ENCODE assay signal across 26 cellular contexts in the genomic region with DNA sequence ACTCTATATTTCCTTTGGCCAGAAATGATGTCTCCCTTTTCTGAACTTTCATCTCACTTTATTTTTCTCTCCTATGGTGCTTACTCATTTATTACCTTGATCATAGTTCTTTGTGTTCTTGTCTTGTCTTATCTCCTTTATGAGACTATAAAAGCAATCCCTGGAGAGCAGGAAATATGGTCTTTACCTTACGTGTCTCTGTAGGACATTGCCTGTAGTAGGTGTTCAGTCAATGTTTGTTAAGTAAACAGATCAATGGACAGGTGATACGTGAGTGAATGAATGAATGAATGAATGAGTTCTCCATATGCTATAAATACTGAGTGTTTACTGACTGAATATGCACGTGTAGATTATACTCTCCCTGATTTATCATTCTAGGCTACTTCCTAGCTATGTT.
DNase-seq lines count a peak whose midpoint lies in the region; ATAC-seq and TF ChIP-seq lines count a peak whose summit lies in the region.
"Had no signal": no experiment of that assay in that cellular context is flagged by ENCODE, and none has a peak within 500 bp of the region (broad histone marks: within the 10 kb centered on the region; RNA-seq: fewer than 3 reads in every experiment).

No MANE protein-coding gene starts in this region.

- DNase-seq in NCI-H748 (lab: John Stamatoyannopoulos, UW; ENCODE audit: unreplicated experiment) (peak; percentile 7), NCI-H748 treated with DMSO at 0.1 percent for 48 hours (lab: John Stamatoyannopoulos, UW) (no peak), SJCRH30 (no peak), foreskin keratinocyte (no peak), smooth muscle cell (lab: John Stamatoyannopoulos, UW; ENCODE audit: unreplicated experiment) (no peak), tibial artery (no peak)
- DNase-seq in central memory CD4-positive, alpha-beta T cell: no peak
- no peak for DNase-seq in activated CD8-positive, alpha-beta memory T cell treated with anti-CD3 and anti-CD28 coated beads, Interleukin-2, amount 50 U/mL, for 48 hours
- DNase-seq: 8988T; activated CD8-positive, alpha-beta memory T cell treated with anti-CD3 and anti-CD28 coated beads for 24 hours; activated naive CD4-positive, alpha-beta T cell treated with Interleukin-2 at 50 U/mL for 16 hours; activated T-cell treated with anti-CD3 and anti-CD28 coated beads, Interleukin-2, amount 50 U/mL, for 4 hours; amniotic stem cell; caudate nucleus; erythroblast; gastrocnemius medialis; kidney; MM.1S; NCI-H1436 treated with DMSO at 0.1 percent for 48 hours; NCI-H2171 treated with DMSO at 0.1 percent for 48 hours; NCI-H526; stimulated activated CD4-positive, alpha-beta T cell treated with anti-CD3 and anti-CD28 coated beads, Interleukin-12 subunit alpha, Interleukin-12 subunit beta, amount 100 ng/mL, for 4 hours; stimulated activated naive CD8-positive, alpha-beta T cell treated with anti-CD3 and anti-CD28 coated beads, Interleukin-15, amount 100 ng/mL, for 72 hours; trophoblast cell had no signal

- no peaks in the 10 kb centered on the region for H3F3A ChIP-seq in smooth muscle cell (ENCODE audit: low read depth)

- H3K27me3 ChIP-seq in SJCRH30 (no peaks in the 10 kb centered on the region), foreskin keratinocyte (no peaks in the 10 kb centered on the region), smooth muscle cell (ENCODE audit: low read depth) (no peaks in the 10 kb centered on the region), tibial artery (no peaks in the 10 kb centered on the region)
- H3K27me3 ChIP-seq: gastrocnemius medialis had no signal

- H3K36me3 ChIP-seq in SJCRH30 (no peaks in the 10 kb centered on the region), smooth muscle cell (ENCODE audit: low read depth) (no peaks in the 10 kb centered on the region), tibial artery (no peaks in the 10 kb centered on the region)
- H3K36me3 ChIP-seq: gastrocnemius medialis had no signal

- peaks cover 24% of the 10 kb centered on the region for H3K4me1 ChIP-seq in SJCRH30
- peaks cover 47% of the 10 kb centered on the region for H3K4me1 ChIP-seq in foreskin keratinocyte
- H3K4me1 ChIP-seq in smooth muscle cell (ENCODE audit: low read depth): peaks cover 7% of the 10 kb centered on the region
- H3K4me1 ChIP-seq in tibial artery: peaks cover 0 to 19% (median 11%) of the 10 kb centered on the region in 4 donors
- H3K4me1 ChIP-seq: gastrocnemius medialis had no signal

- peak overlapping the region; percentile 36 for H3K9ac ChIP-seq in smooth muscle cell (ENCODE audit: low read depth)

- peak overlapping the region; percentile 36 for H3K4me2 ChIP-seq in smooth muscle cell

- H3K27ac ChIP-seq in SJCRH30: peak overlapping the region; percentile 90; the same call in 1 of the 2 replicates
- H3K27ac ChIP-seq in foreskin keratinocyte: peak overlapping the region; percentile 93
- peak overlapping the region; percentile 96 for H3K27ac ChIP-seq in smooth muscle cell (ENCODE audit: low read depth)
- H3K27ac ChIP-seq in tibial artery: no peak overlapping the region

- ATAC-seq in foreskin keratinocyte: no peak
- ATAC-seq: activated T-cell treated with anti-CD3 and anti-CD28 coated beads, Interleukin-2, amount 50 U/mL, for 4 hours; gastrocnemius medialis; Right ventricle myocardium inferior; stimulated activated naive CD8-positive, alpha-beta T cell treated with anti-CD3 and anti-CD28 coated beads, Interleukin-15, amount 100 ng/mL, for 72 hours had no signal

- no peaks in the 10 kb centered on the region for H4K20me1 ChIP-seq in smooth muscle cell (ENCODE audit: low read depth)

- WGBS in smooth muscle cell (ENCODE audit: low lambda C conversion rate): 78% methylated on average over 3 of the region's 3 CpGs

- no peak for TF ChIP-seq CTCF in foreskin keratinocyte (conservative IDR thresholded peaks at IDR 0.05)
- no peak for TF ChIP-seq CTCF in smooth muscle cell (IDR thresholded peaks at IDR 0.05; ENCODE audit: borderline replicate concordance, insufficient read depth, poor library complexity, severe bottlenecking)
- no peak for TF ChIP-seq CTCF in tibial artery (IDR thresholded peaks at IDR 0.05)

- H3K79me2 ChIP-seq in smooth muscle cell (ENCODE audit: low read depth): no peaks in the 10 kb centered on the region

- intact Hi-C loops in tibial artery (cut with DNase I; ENCODE audit: low total_unique reads): no loop called here

- no peak overlapping the region for H2AFZ ChIP-seq in smooth muscle cell (ENCODE audit: low read depth)

- H3K9me3 ChIP-seq in SJCRH30 (replicated peaks): no peaks in the 10 kb centered on the region
- H3K9me3 ChIP-seq in smooth muscle cell (replicated peaks; ENCODE audit: low read depth): no peaks in the 10 kb centered on the region
- H3K9me3 ChIP-seq in tibial artery: no peaks in the 10 kb centered on the region
- H3K9me3 ChIP-seq: gastrocnemius medialis had no signal

- H3K4me3 ChIP-seq in SJCRH30 (no peak overlapping the region), smooth muscle cell (no peak overlapping the region), tibial artery (no peak overlapping the region)
- H3K4me3 ChIP-seq: gastrocnemius medialis, lung had no signal

Comparison
In these comparisons a context has a peak if more than half of its experiments do, and no peak if none do; other contexts are left out.
1. H3K27ac ChIP-seq: peak in SJCRH30 (single experiment), foreskin keratinocyte (single experiment) and smooth muscle cell (single experiment); none in tibial artery (0 of 2).